Comparison of ENCODE assay signal across 10 cellular contexts in the genomic region with DNA sequence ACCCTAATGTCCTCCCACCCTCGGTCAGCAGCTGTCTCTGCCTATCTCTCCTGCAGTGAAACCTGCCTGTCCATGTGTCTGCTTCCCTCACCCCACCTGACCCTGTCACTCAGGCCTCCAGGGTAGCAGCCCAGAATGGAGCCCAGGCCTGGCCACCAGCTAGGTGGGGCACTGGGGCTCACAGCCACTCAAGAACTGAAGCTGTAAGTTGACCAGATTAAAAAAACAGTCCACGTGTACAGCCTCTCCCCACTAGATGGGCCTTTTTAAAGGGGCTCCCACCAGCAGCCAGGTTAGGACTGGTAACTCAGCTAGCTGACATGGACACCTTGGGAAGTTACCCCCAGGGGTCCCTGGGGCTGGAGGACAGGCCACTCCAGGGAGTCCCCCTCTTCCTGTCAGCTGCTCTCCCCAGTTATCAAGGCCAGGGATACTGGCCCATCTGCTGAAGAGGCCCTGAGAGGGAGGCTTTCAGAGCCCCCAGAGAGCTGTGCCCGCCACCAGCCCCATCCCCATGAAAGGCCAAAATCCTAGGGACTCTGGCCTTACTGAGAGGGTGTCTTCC. TPM values are rescaled to one million over a fixed set of nuclear protein-coding genes. Genes with fewer than 3 reads are reported as not detected.
DNase-seq lines count a peak whose midpoint lies in the region; ATAC-seq and TF ChIP-seq lines count a peak whose summit lies in the region.
"Had no signal": no experiment of that assay in that cellular context is flagged by ENCODE, and none has a peak within 500 bp of the region (broad histone marks: within the 10 kb centered on the region; RNA-seq: fewer than 3 reads in every experiment).

No MANE protein-coding gene starts in this region.

- H3K27me3 ChIP-seq in CD8-positive, alpha-beta memory T cell (ENCODE audit: insufficient read depth, low read length, poor library complexity, severe bottlenecking): peaks cover 35% of the 10 kb centered on the region
- no peaks in the 10 kb centered on the region for H3K27me3 ChIP-seq in right cardiac atrium (ENCODE audit: control insufficient read depth, insufficient read depth)
- H3K27me3 ChIP-seq in gastrocnemius medialis: no peaks in the 10 kb centered on the region
- H3K27me3 ChIP-seq in Karpas-422 (ENCODE audit: low read length): no peaks in the 10 kb centered on the region

- DNase-seq in CD8-positive, alpha-beta memory T cell: no peak
- DNase-seq in right cardiac atrium (peak in 2 of 3 donors; percentile 67 to 75), gastrocnemius medialis (peak; percentile 92 to 97), nucleus accumbens (lab: John Stamatoyannopoulos, UW) (no peak), omental fat pad (ENCODE audit: low spot score) (no peak), Karpas-422 (no peak)
- DNase-seq: activated CD8-positive, alpha-beta T cell treated with anti-CD3 and anti-CD28 coated beads for 36 hours; NCI-H748 treated with DMSO at 0.1 percent for 48 hours had no signal

- intact Hi-C loops in right cardiac atrium (cut with DNase I): loop anchor here in 2 of 4 donors (5.0 kb wide), 1 partner anchor 55 kb away; no protein-coding TSS in a partner anchor
- intact Hi-C loops in gastrocnemius medialis (cut with DNase I; ENCODE audit: low total_unique reads): loop anchor here (1.0 to 10.0 kb wide), 8 partner anchors 20 to 882 kb away; a partner anchor contains a TSS

- POLR2A ChIA-PET in CD8-positive, alpha-beta memory T cell (lab: Charles Lee): interaction anchor here (0.5 to 1.0 kb wide), 3 partner anchors 15 to 129 kb away, joined by 3 to 6 read pairs (median 4); a partner anchor contains a TSS

- no peak for TF ChIP-seq CTCF in gastrocnemius medialis (IDR thresholded peaks at IDR 0.05 in 4 of 5, conservative IDR thresholded peaks at IDR 0.05 in 1 of 5)
- TF ChIP-seq CTCF in omental fat pad (IDR thresholded peaks at IDR 0.05): no peak

- no peak for ATAC-seq in activated T-helper 17 cell treated with anti-CD3 and anti-CD28 coated beads, Interleukin-2, amount 50 U/mL, for 72 hours (replicated peaks)
- ATAC-seq in right cardiac atrium: no peak
- ATAC-seq in gastrocnemius medialis: peak; percentile 57 to 60
- no peak for ATAC-seq in omental fat pad (ENCODE audit: low FRiP score)
- no peak for ATAC-seq in HG02642 (IDR thresholded peaks at IDR 0.05; ENCODE audit: poor library complexity, unreplicated experiment)
- ATAC-seq: activated CD8-positive, alpha-beta T cell treated with anti-CD3 and anti-CD28 coated beads for 36 hours had no signal

- no peak overlapping the region for H3K27ac ChIP-seq in CD8-positive, alpha-beta memory T cell (ENCODE audit: low read depth, low read length)
- H3K27ac ChIP-seq in right cardiac atrium (ENCODE audit: low read length): peak overlapping the region; percentile 84
- H3K27ac ChIP-seq in gastrocnemius medialis: peak overlapping the region; percentile 92 to 100 (median 98)
- no peak overlapping the region for H3K27ac ChIP-seq in Karpas-422 (ENCODE audit: low read length)

- TF ChIP-seq POLR2A in gastrocnemius medialis (IDR thresholded peaks at IDR 0.05): peak; percentile 70 to 76

- peak overlapping the region in 6 of 7 donors; percentile 15 to 85 (median 68) for H3K4me3 Mint-ChIP-seq in CD8-positive, alpha-beta memory T cell
- peak overlapping the region; percentile 68 for H3K4me3 Mint-ChIP-seq in activated T-helper 17 cell treated with anti-CD3 and anti-CD28 coated beads, Interleukin-2, amount 50 U/mL, for 72 hours

- WGBS in right cardiac atrium: 24% methylated on average over 3 of the region's 3 CpGs

- H3K27ac Mint-ChIP-seq in CD8-positive, alpha-beta memory T cell: peak overlapping the region in 2 of 8 donors; percentile 33 to 60
- H3K27ac Mint-ChIP-seq in activated T-helper 17 cell treated with anti-CD3 and anti-CD28 coated beads, Interleukin-2, amount 50 U/mL, for 72 hours: no peak overlapping the region
- H3K27ac Mint-ChIP-seq: activated CD8-positive, alpha-beta T cell treated with anti-CD3 and anti-CD28 coated beads for 36 hours had no signal

- peaks cover 44 to 71% (median 45%) of the 10 kb centered on the region in 3 donors for H3K4me1 Mint-ChIP-seq in CD8-positive, alpha-beta memory T cell
- H3K4me1 Mint-ChIP-seq in activated T-helper 17 cell treated with anti-CD3 and anti-CD28 coated beads, Interleukin-2, amount 50 U/mL, for 72 hours: peaks cover 28% of the 10 kb centered on the region

- H3K4me2 ChIP-seq in Karpas-422 (ENCODE audit: low read depth, low read length, poor library complexity, severe bottlenecking): no peak overlapping the region

- no peaks in the 10 kb centered on the region for H3K79me2 ChIP-seq in Karpas-422 (ENCODE audit: low read length)

- H3K4me3 ChIP-seq in CD8-positive, alpha-beta memory T cell (ENCODE audit: low read length): no peak overlapping the region
- H3K4me3 ChIP-seq in right cardiac atrium (ENCODE audit: low read length): peak overlapping the region; percentile 60
- peak overlapping the region; percentile 68 to 94 (median 85) for H3K4me3 ChIP-seq in gastrocnemius medialis
- H3K4me3 ChIP-seq in Karpas-422 (ENCODE audit: low read length): no peak overlapping the region

- H3K4me1 ChIP-seq in CD8-positive, alpha-beta memory T cell (ENCODE audit: insufficient read depth, low read length): peaks cover 51% of the 10 kb centered on the region
- H3K4me1 ChIP-seq in right cardiac atrium (ENCODE audit: control insufficient read depth, insufficient read depth, low read length) (peaks cover 13% of the 10 kb centered on the region), gastrocnemius medialis (peaks cover 57 to 71% of the 10 kb centered on the region in 2 donors), Karpas-422 (ENCODE audit: low read length) (peaks cover 37% of the 10 kb centered on the region)

- in situ Hi-C loops in gastrocnemius medialis (cut with MboI; ENCODE audit: low sequenced_read_pairs in 4 of 4): no loop called here

- no peaks in the 10 kb centered on the region for H3K9me2 ChIP-seq in Karpas-422 (replicated peaks; ENCODE audit: insufficient read depth, low read length)

- CTCF ChIA-PET in CD8-positive, alpha-beta memory T cell (lab: Charles Lee): interaction anchor here (1.0 to 1.7 kb wide), 7 partner anchors 9 to 106 kb away, joined by 3 to 7 read pairs (median 3); no protein-coding TSS in a partner anchor

- no peak overlapping the region for H3K9ac ChIP-seq in Karpas-422 (ENCODE audit: low read length)

- H3K36me3 ChIP-seq in CD8-positive, alpha-beta memory T cell (ENCODE audit: insufficient read depth, low read length): no peaks in the 10 kb centered on the region
- H3K36me3 ChIP-seq in gastrocnemius medialis (peaks cover 0 to 9% of the 10 kb centered on the region in 2 donors), Karpas-422 (ENCODE audit: insufficient read depth, low read length) (no peaks in the 10 kb centered on the region)

- H4K20me1 ChIP-seq in Karpas-422 (ENCODE audit: insufficient read depth, low read depth, low read length): no peaks in the 10 kb centered on the region; the same call in 1 of the 2 replicates

- H3K9me3 ChIP-seq in CD8-positive, alpha-beta memory T cell (ENCODE audit: low read length): no peaks in the 10 kb centered on the region
- H3K9me3 ChIP-seq in right cardiac atrium (ENCODE audit: control insufficient read depth, low read length) (no peaks in the 10 kb centered on the region), gastrocnemius medialis (no peaks in the 10 kb centered on the region), Karpas-422 (ENCODE audit: low read length) (no peaks in the 10 kb centered on the region)

- no peak overlapping the region for H2AFZ ChIP-seq in Karpas-422 (ENCODE audit: low read length)

- H3K27me3 Mint-ChIP-seq in CD8-positive, alpha-beta memory T cell: peaks cover 18 to 24% of the 10 kb centered on the region in 2 donors
- H3K27me3 Mint-ChIP-seq in activated T-helper 17 cell treated with anti-CD3 and anti-CD28 coated beads, Interleukin-2, amount 50 U/mL, for 72 hours: peaks cover 40% of the 10 kb centered on the region

- no peaks in the 10 kb centered on the region for H3K36me3 Mint-ChIP-seq in CD8-positive, alpha-beta memory T cell
- no peaks in the 10 kb centered on the region for H3K36me3 Mint-ChIP-seq in activated T-helper 17 cell treated with anti-CD3 and anti-CD28 coated beads, Interleukin-2, amount 50 U/mL, for 72 hours (ENCODE audit: low read depth)

- H3K9me3 Mint-ChIP-seq in CD8-positive, alpha-beta memory T cell: no peaks in the 10 kb centered on the region
- H3K9me3 Mint-ChIP-seq in activated T-helper 17 cell treated with anti-CD3 and anti-CD28 coated beads, Interleukin-2, amount 50 U/mL, for 72 hours: no peaks in the 10 kb centered on the region
- H3K9me3 Mint-ChIP-seq: activated CD8-positive, alpha-beta T cell treated with anti-CD3 and anti-CD28 coated beads for 36 hours had no signal

RNA-seq across cellular contexts. Expression of a gene that starts 1.4 kb away (rescaled TPM):
- 1 to 10 TPM; 1.8 to 2.1 TPM for total RNA-seq in CD8-positive, alpha-beta memory T cell
- polyA plus RNA-seq in CD8-positive, alpha-beta memory T cell: 5.7 TPM
- 10 to 100 TPM in 1 of 2 donors, 1 to 10 TPM in 1; 1.3 to 11.8 TPM for total RNA-seq in activated T-helper 17 cell treated with anti-CD3 and anti-CD28 coated beads, Interleukin-2, amount 50 U/mL, for 72 hours
- total RNA-seq in right cardiac atrium: 100 to 1,000 TPM; 149 to 291 (median 238) TPM
- polyA plus RNA-seq in right cardiac atrium: 141 TPM
- total RNA-seq in gastrocnemius medialis: 100 to 1,000 TPM in 1 of 4 donors, 10 to 100 TPM in 3; 41.8 to 103 (median 75.4) TPM
- 10 to 100 TPM; 19.7 to 57.5 (median 31.2) TPM for total RNA-seq in omental fat pad
- 3.2 and 8.7 TPM in 2 replicates for total RNA-seq in Karpas-422 (2014; rRNA removed; shearing (Covaris generic); ENCODE audit: low replicate concordance)

RNA-seq across cellular contexts. Expression of a gene that starts 14.8 kb away (rescaled TPM):
- 10 to 100 TPM; 36.6 to 37.0 TPM for total RNA-seq in CD8-positive, alpha-beta memory T cell
- 31.3 TPM for polyA plus RNA-seq in CD8-positive, alpha-beta memory T cell
- total RNA-seq in activated T-helper 17 cell treated with anti-CD3 and anti-CD28 coated beads, Interleukin-2, amount 50 U/mL, for 72 hours: 10 to 100 TPM; 31.3 to 36.3 TPM
- total RNA-seq in right cardiac atrium (10 to 100 TPM; 22.2 to 35.3 (median 27.0) TPM), gastrocnemius medialis (10 to 100 TPM; 11.1 to 16.1 (median 14.1) TPM), omental fat pad (10 to 100 TPM; 22.3 to 44.9 (median 34.0) TPM)
- 15.5 TPM for polyA plus RNA-seq in right cardiac atrium
- 24.7 and 33.2 TPM in 2 replicates for total RNA-seq in Karpas-422 (2014; rRNA removed; shearing (Covaris generic); ENCODE audit: low replicate concordance)

RNA-seq across cellular contexts. Expression of a gene that starts 20.1 kb away (rescaled TPM):
- 10 to 100 TPM; 86.5 to 95.1 TPM for total RNA-seq in CD8-positive, alpha-beta memory T cell
- 36.7 TPM for polyA plus RNA-seq in CD8-positive, alpha-beta memory T cell
- 10 to 100 TPM; 26.9 to 55.2 TPM for total RNA-seq in activated T-helper 17 cell treated with anti-CD3 and anti-CD28 coated beads, Interleukin-2, amount 50 U/mL, for 72 hours
- total RNA-seq in right cardiac atrium (10 to 100 TPM; 24.6 to 34.5 (median 26.3) TPM), gastrocnemius medialis (100 to 1,000 TPM in 1 of 4 donors, 10 to 100 TPM in 3; 73.3 to 119 (median 96.3) TPM), omental fat pad (10 to 100 TPM; 28.5 to 93.4 (median 44.7) TPM)
- 17.8 TPM for polyA plus RNA-seq in right cardiac atrium
- total RNA-seq in Karpas-422 (2014; rRNA removed; shearing (Covaris generic); ENCODE audit: low replicate concordance): 31.2 and 48.6 TPM in 2 replicates

RNA-seq across cellular contexts. Expression of a gene that starts 36.8 kb away (rescaled TPM):
- under 1 TPM in 1 of 2 experiments, not detected in 1; 0.57 TPM for total RNA-seq in CD8-positive, alpha-beta memory T cell
- polyA plus RNA-seq in CD8-positive, alpha-beta memory T cell: not detected
- total RNA-seq in activated T-helper 17 cell treated with anti-CD3 and anti-CD28 coated beads, Interleukin-2, amount 50 U/mL, for 72 hours: 1 to 10 TPM in 1 of 2 donors, not detected in 1; 1.2 TPM
- total RNA-seq in right cardiac atrium (not detected), gastrocnemius medialis (not detected), omental fat pad (not detected)
- not detected for polyA plus RNA-seq in right cardiac atrium
- not detected in 2 replicates for total RNA-seq in Karpas-422 (2014; rRNA removed; shearing (Covaris generic); ENCODE audit: low replicate concordance)
- total RNA-seq: activated CD8-positive, alpha-beta T cell treated with anti-CD3 and anti-CD28 coated beads for 36 hours had no signal

Comparison
In these comparisons a context has a peak if more than half of its experiments do, and no peak if none do; other contexts are left out.
1. DNase-seq: peak in right cardiac atrium (2 of 3) and gastrocnemius medialis (2 of 2); none in CD8-positive, alpha-beta memory T cell (0 of 5), nucleus accumbens (0 of 56), omental fat pad (single experiment) and Karpas-422 (single experiment).
2. H3K27ac ChIP-seq: peak in right cardiac atrium (single experiment) and gastrocnemius medialis (4 of 4); none in CD8-positive, alpha-beta memory T cell (single experiment) and Karpas-422 (single experiment).
3. H3K4me3 ChIP-seq: peak in right cardiac atrium (single experiment) and gastrocnemius medialis (4 of 4); none in CD8-positive, alpha-beta memory T cell (single experiment) and Karpas-422 (single experiment).
4. ATAC-seq: peak in gastrocnemius medialis (2 of 2); none in activated T-helper 17 cell treated with anti-CD3 and anti-CD28 coated beads, Interleukin-2, amount 50 U/mL, for 72 hours (single experiment), right cardiac atrium (0 of 2), omental fat pad (single experiment) and HG02642 (single experiment).